ENCODE assay signal across 8 cellular contexts in the genomic region with DNA sequence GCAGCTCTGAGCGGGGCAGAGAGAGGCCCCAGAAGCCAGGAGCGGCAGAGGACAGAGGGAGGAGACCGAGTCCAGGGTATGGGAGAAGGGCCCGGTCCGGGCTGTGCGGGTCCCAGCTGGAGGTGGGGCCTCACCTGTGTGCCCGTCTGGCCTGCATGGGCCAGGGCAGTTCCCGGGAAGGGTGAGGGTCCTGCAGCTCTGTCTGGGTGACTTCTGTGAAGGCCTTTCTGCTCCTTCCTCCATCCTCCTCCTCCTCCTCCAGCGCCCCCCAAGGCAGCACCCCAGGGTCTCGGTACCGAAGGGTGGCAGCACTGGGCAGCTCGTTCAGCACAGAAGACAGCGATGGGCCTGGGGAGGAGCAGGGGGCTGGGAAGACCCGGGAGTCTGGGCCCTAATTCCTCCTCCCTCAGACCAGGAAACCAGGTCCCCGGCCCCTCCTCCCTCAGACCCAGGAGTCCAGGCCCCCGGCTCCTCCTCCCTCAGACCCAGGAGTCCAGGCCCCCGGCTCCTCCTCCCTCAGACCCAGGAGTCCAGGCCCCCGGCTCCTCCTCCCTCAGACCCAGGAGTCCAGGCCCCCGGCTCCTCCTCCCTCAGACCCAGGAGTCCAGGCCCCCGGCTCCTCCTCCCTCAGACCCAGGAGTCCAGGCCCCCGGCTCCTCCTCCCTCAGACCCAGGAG. TPM values are rescaled to one million over a fixed set of nuclear protein-coding genes. Genes with fewer than 3 reads are reported as not detected.
A peak's percentile ranks its signal among the peaks of the same experiment; 100 is the strongest.
DNase-seq lines count a peak whose midpoint lies in the region; ATAC-seq and TF ChIP-seq lines count a peak whose summit lies in the region.
"Not testable (repeated sequence)": the region's sequence is repeated elsewhere in the genome, so short reads cannot be mapped to it uniquely, and the experiment has no call there.
"Had no signal": no experiment of that assay in that cellular context is flagged by ENCODE, and none has a peak within 500 bp of the region (broad histone marks: within the 10 kb centered on the region; RNA-seq: fewer than 3 reads in every experiment).

No MANE protein-coding gene starts in this region.

- H3K4me2 ChIP-seq in BLaER1 = not testable (repeated sequence)

- TF ChIP-seq CTCF in HFFc6 (IDR thresholded peaks at IDR 0.05); WTC11 (IDR thresholded peaks at IDR 0.05); nephron (IDR thresholded peaks at IDR 0.05; ENCODE audit: unreplicated experiment in 3 of 3); prostate gland (IDR thresholded peaks at IDR 0.05): not testable (repeated sequence)

- not testable (repeated sequence) for H3K4me3 ChIP-seq in BLaER1; right cardiac atrium (ENCODE audit: low read length)
- H3K4me3 ChIP-seq in prostate gland = peak overlapping the region in 1 of 2 donors; percentile 42

- not testable (repeated sequence) for H3K4me3 Mint-ChIP-seq in HFFc6, WTC11
- peak overlapping the region in 2 of 3 experiments; percentile 46 to 60 for H3K4me3 Mint-ChIP-seq in nephron

- POLR2A ChIA-PET in WTC11 (lab: Charles Lee) = interaction anchor here (1.5 kb wide), 1 partner anchor 18 kb away, joined by 5 read pairs; a partner anchor contains a TSS

- not testable (repeated sequence) for H3K27me3 Mint-ChIP-seq in HFFc6 (ENCODE audit: insufficient read depth); WTC11 (ENCODE audit: low read depth); nephron (ENCODE audit: low read depth)

- H3K27ac ChIP-seq in BLaER1 (0 out of 2 replicates have a peak overlapping the region, but pooled peaks have one; percentile 26), prostate gland (peak overlapping the region; percentile 49 to 86)
- H3K27ac ChIP-seq in right cardiac atrium (ENCODE audit: low read length) = not testable (repeated sequence)

- H3K9ac ChIP-seq in BLaER1 = not testable (repeated sequence)

- H3K4me1 ChIP-seq in BLaER1 = peaks cover 41% of the 10 kb centered on the region
- not testable (repeated sequence) for H3K4me1 ChIP-seq in right cardiac atrium (ENCODE audit: control insufficient read depth, insufficient read depth, low read length); prostate gland (replicated peaks)

- not testable (repeated sequence) for H4K20me1 ChIP-seq in BLaER1

- ATAC-seq in WTC11 = not testable (repeated sequence)
- ATAC-seq in right cardiac atrium = peak; percentile 8 to 9

- not testable (repeated sequence) for H3K27me3 ChIP-seq in BLaER1; right cardiac atrium (ENCODE audit: control insufficient read depth, insufficient read depth); prostate gland (replicated peaks; ENCODE audit: insufficient read depth)

- peaks cover 18% of the 10 kb centered on the region for H3K36me3 ChIP-seq in BLaER1
- H3K36me3 ChIP-seq in prostate gland = not testable (repeated sequence)

- intact Hi-C loops in right cardiac atrium (cut with DNase I) = loop anchor here in 2 of 4 donors (2.0 to 5.0 kb wide), 2 partner anchors 60 to 61 kb away; no protein-coding TSS in a partner anchor
- intact Hi-C loops in prostate gland (cut with DNase I) = not testable (repeated sequence)

- not testable (repeated sequence) for DNase-seq in HFFc6; WTC11 (ENCODE audit: low spot score); prostate gland (ENCODE audit: low spot score)
- DNase-seq in ecto neural progenitor cell (ENCODE audit: low spot score) (peak; percentile 40), right cardiac atrium (peak in 2 of 3 donors; percentile 47 to 57)

- peak overlapping the region; percentile 40; the same call in 1 of the 2 replicates for H3K27ac Mint-ChIP-seq in HFFc6
- not testable (repeated sequence) for H3K27ac Mint-ChIP-seq in WTC11
- peak overlapping the region in 2 of 3 experiments; percentile 4 to 10 for H3K27ac Mint-ChIP-seq in nephron

- TF ChIP-seq POLR2A in prostate gland (IDR thresholded peaks at IDR 0.05) = not testable (repeated sequence)

- not testable (repeated sequence) for H3K36me3 Mint-ChIP-seq in HFFc6 (ENCODE audit: low read depth); WTC11; nephron (ENCODE audit: low read depth)

- CTCF ChIA-PET in WTC11 (lab: Charles Lee) = interaction anchor here (0.8 to 2.4 kb wide), 7 partner anchors 7 to 94 kb away, joined by 3 to 31 read pairs (median 8); a partner anchor contains a TSS

- WGBS in right cardiac atrium = 71% methylated on average over 18 of the region's 21 CpGs
- 56% methylated on average over 15 of the region's 21 CpGs for WGBS in prostate gland

- not testable (repeated sequence) for H3K9me3 Mint-ChIP-seq in HFFc6, WTC11, nephron

- H3K9me3 ChIP-seq in BLaER1; right cardiac atrium (ENCODE audit: control insufficient read depth, low read length); prostate gland: not testable (repeated sequence)

- not testable (repeated sequence) for H3K4me1 Mint-ChIP-seq in HFFc6 (ENCODE audit: low read depth); nephron
- peaks cover 13% of the 10 kb centered on the region for H3K4me1 Mint-ChIP-seq in WTC11

TF ChIP-seq in WTC11, 78 proteins besides CTCF, POLR2A, EP300 and RAD21:
- TF ChIP-seq, protein P1, sequence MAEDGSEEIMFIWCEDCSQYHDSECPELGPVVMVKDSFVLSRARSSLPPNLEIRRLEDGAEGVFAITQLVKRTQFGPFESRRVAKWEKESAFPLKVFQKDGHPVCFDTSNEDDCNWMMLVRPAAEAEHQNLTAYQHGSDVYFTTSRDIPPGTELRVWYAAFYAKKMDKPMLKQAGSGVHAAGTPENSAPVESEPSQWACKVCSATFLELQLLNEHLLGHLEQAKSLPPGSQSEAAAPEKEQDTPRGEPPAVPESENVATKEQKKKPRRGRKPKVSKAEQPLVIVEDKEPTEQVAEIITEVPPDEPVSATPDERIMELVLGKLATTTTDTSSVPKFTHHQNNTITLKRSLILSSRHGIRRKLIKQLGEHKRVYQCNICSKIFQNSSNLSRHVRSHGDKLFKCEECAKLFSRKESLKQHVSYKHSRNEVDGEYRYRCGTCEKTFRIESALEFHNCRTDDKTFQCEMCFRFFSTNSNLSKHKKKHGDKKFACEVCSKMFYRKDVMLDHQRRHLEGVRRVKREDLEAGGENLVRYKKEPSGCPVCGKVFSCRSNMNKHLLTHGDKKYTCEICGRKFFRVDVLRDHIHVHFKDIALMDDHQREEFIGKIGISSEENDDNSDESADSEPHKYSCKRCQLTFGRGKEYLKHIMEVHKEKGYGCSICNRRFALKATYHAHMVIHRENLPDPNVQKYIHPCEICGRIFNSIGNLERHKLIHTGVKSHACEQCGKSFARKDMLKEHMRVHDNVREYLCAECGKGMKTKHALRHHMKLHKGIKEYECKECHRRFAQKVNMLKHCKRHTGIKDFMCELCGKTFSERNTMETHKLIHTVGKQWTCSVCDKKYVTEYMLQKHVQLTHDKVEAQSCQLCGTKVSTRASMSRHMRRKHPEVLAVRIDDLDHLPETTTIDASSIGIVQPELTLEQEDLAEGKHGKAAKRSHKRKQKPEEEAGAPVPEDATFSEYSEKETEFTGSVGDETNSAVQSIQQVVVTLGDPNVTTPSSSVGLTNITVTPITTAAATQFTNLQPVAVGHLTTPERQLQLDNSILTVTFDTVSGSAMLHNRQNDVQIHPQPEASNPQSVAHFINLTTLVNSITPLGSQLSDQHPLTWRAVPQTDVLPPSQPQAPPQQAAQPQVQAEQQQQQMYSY (CRISPR knock-in tag; IDR thresholded peaks at IDR 0.05) = 0 out of 2 replicates have a peak, but pooled peaks have one; percentile 22

RNA-seq across cellular contexts. Expression of a gene that starts 1.1 kb away (rescaled TPM):
- total RNA-seq in HFFc6 (2021; fragmentation: NEBNext Ultra II Directional; extraction: Animal tissue kit (Norgen Biotek cat#: 25700)) = under 1 TPM; 0.43 to 0.70 (median 0.55) TPM
- total RNA-seq in WTC11 (2021) = 9.3 to 14.7 TPM (median 13.8 TPM) in 3 replicates
- total RNA-seq in right cardiac atrium = 1 to 10 TPM; 1.0 to 3.8 (median 2.5) TPM
- 2.3 TPM for polyA plus RNA-seq in right cardiac atrium
- 10 to 100 TPM; 40.2 to 88.6 TPM for total RNA-seq in prostate gland
- total RNA-seq: RPMI7951 had no signal

RNA-seq across cellular contexts. Expression of a gene that starts 12.4 kb away (rescaled TPM):
- 1 to 10 TPM; 3.7 to 7.6 (median 6.2) TPM for total RNA-seq in HFFc6 (2021; fragmentation: NEBNext Ultra II Directional; extraction: Animal tissue kit (Norgen Biotek cat#: 25700))
- 4.6 to 5.4 TPM (median 4.9 TPM) in 3 replicates for total RNA-seq in WTC11 (2021)
- total RNA-seq in right cardiac atrium = 1 to 10 TPM; 5.3 to 7.6 (median 7.0) TPM
- 11.0 TPM for polyA plus RNA-seq in right cardiac atrium
- total RNA-seq in prostate gland = 10 to 100 TPM in 1 of 2 donors, 1 to 10 TPM in 1; 7.6 to 14.7 TPM

RNA-seq across cellular contexts. Expression of a gene that starts 17.5 kb away (rescaled TPM):
- 100 to 1,000 TPM; 263 to 354 (median 313) TPM for total RNA-seq in HFFc6 (2021; fragmentation: NEBNext Ultra II Directional; extraction: Animal tissue kit (Norgen Biotek cat#: 25700))
- 109 to 126 TPM (median 113 TPM) in 3 replicates for total RNA-seq in WTC11 (2021)
- total RNA-seq in right cardiac atrium = 10 to 100 TPM; 18.9 to 23.6 (median 21.4) TPM
- 16.1 TPM for polyA plus RNA-seq in right cardiac atrium
- 100 to 1,000 TPM in 1 of 2 donors, 10 to 100 TPM in 1; 91.7 to 430 TPM for total RNA-seq in prostate gland

RNA-seq across cellular contexts. Expression of a gene that starts 19.2 kb away (rescaled TPM):
- total RNA-seq in HFFc6 (2021; fragmentation: NEBNext Ultra II Directional; extraction: Animal tissue kit (Norgen Biotek cat#: 25700)) = 10 to 100 TPM; 51.2 to 58.8 (median 54.4) TPM
- total RNA-seq in WTC11 (2021) (32.0 to 34.3 TPM (median 32.5 TPM) in 3 replicates), right cardiac atrium (10 to 100 TPM; 17.6 to 22.1 (median 18.3) TPM), prostate gland (100 to 1,000 TPM; 122 to 163 TPM)
- 20.9 TPM for polyA plus RNA-seq in right cardiac atrium

RNA-seq across cellular contexts. Expression of a gene that starts 28.8 kb away (rescaled TPM):
- 1,000 to 10,000 TPM; 1,015 to 1,196 (median 1,082) TPM for total RNA-seq in HFFc6 (2021; fragmentation: NEBNext Ultra II Directional; extraction: Animal tissue kit (Norgen Biotek cat#: 25700))
- total RNA-seq in WTC11 (2021) (1,828 to 2,106 TPM (median 2,018 TPM) in 3 replicates), right cardiac atrium (100 to 1,000 TPM; 704 to 879 (median 833) TPM), prostate gland (1,000 to 10,000 TPM; 1,667 to 3,369 TPM)
- 1,572 TPM for polyA plus RNA-seq in right cardiac atrium
